In genomic region chr12:11836964-11837286, GRCh38 we compare ENCODE assay signal across 12 cellular contexts.
DNase-seq lines count a peak whose midpoint lies in the region; ATAC-seq and TF ChIP-seq lines count a peak whose summit lies in the region.
"Had no signal": no experiment of that assay in that cellular context is flagged by ENCODE, and none has a peak within 500 bp of the region (broad histone marks: within the 10 kb centered on the region; RNA-seq: fewer than 3 reads in every experiment).

No MANE protein-coding gene starts in this region.

- no peaks in the 10 kb centered on the region for H3K27me3 Mint-ChIP-seq in CD4-positive, alpha-beta memory T cell
- peaks cover 6% of the 10 kb centered on the region for H3K27me3 Mint-ChIP-seq in GM23338 (ENCODE audit: insufficient read depth, low read depth, poor library complexity)
- H3K27me3 Mint-ChIP-seq: CD8-positive, alpha-beta memory T cell had no signal

- H3K36me3 Mint-ChIP-seq in CD4-positive, alpha-beta memory T cell: peaks cover 37 to 41% of the 10 kb centered on the region in 2 donors
- peaks cover 10% of the 10 kb centered on the region for H3K36me3 Mint-ChIP-seq in GM23338 (ENCODE audit: low read depth)
- peaks cover 25 to 69% of the 10 kb centered on the region in 2 donors for H3K36me3 Mint-ChIP-seq in activated naive CD4-positive, alpha-beta T cell treated with anti-CD3 and anti-CD28 coated beads, Interleukin-2, amount 50 U/mL, for 72 hours

- H3K27ac ChIP-seq in CD4-positive, alpha-beta memory T cell (ENCODE audit: low read depth, low read length): no peak overlapping the region
- H3K27ac ChIP-seq in GM23338 (ENCODE audit: low read depth) (no peak overlapping the region), skeletal muscle tissue (ENCODE audit: low read depth, low read length) (peak overlapping the region; percentile 25)
- H3K27ac ChIP-seq: SJCRH30 had no signal

- POLR2A ChIA-PET in CD4-positive, alpha-beta memory T cell (lab: Charles Lee; ENCODE audit: partially characterized antibody): interaction anchor here (1.4 kb wide), 1 partner anchor 14 kb away, joined by 4 read pairs; no protein-coding TSS in a partner anchor

- H2AFZ ChIP-seq in GM23338: no peak overlapping the region

- no peak for ATAC-seq in GM23338
- ATAC-seq in activated naive CD4-positive, alpha-beta T cell treated with anti-CD3 and anti-CD28 coated beads, Interleukin-2, amount 50 U/mL, for 72 hours: no peak
- no peak for ATAC-seq in GM18502 (IDR thresholded peaks at IDR 0.05; ENCODE audit: poor library complexity, unreplicated experiment)
- ATAC-seq in GM19328 (IDR thresholded peaks at IDR 0.05; ENCODE audit: unreplicated experiment): no peak

- no peaks in the 10 kb centered on the region for H3K9me3 Mint-ChIP-seq in CD4-positive, alpha-beta memory T cell
- H3K9me3 Mint-ChIP-seq in GM23338: no peaks in the 10 kb centered on the region
- peaks cover 0 to 7% of the 10 kb centered on the region in 2 donors for H3K9me3 Mint-ChIP-seq in activated naive CD4-positive, alpha-beta T cell treated with anti-CD3 and anti-CD28 coated beads, Interleukin-2, amount 50 U/mL, for 72 hours
- H3K9me3 Mint-ChIP-seq: CD8-positive, alpha-beta memory T cell; WTC11 had no signal

- no peak for DNase-seq in CD4-positive, alpha-beta memory T cell
- DNase-seq in GM23338 (ENCODE audit: low spot score) (no peak), NCI-H1105 treated with DMSO at 0.1 percent for 48 hours (lab: John Stamatoyannopoulos, UW) (no peak)
- no peak for DNase-seq in activated naive CD4-positive, alpha-beta T cell treated with anti-CD3 and anti-CD28 coated beads, Interleukin-2, amount 50 U/mL, for 72 hours (ENCODE audit: low spot score in 2 of 2)
- DNase-seq: NCI-H524 treated with DMSO at 0.1 percent for 48 hours, SJCRH30 had no signal

- no peaks in the 10 kb centered on the region for H3K79me2 ChIP-seq in GM23338 (replicated peaks; ENCODE audit: insufficient read depth)

- no peak overlapping the region for H3K4me3 ChIP-seq in CD4-positive, alpha-beta memory T cell (ENCODE audit: low read length in 2 of 2)
- H3K4me3 ChIP-seq in GM23338: no peak overlapping the region
- H3K4me3 ChIP-seq in skeletal muscle tissue (ENCODE audit: low read length in 3 of 3): no peak overlapping the region
- H3K4me3 ChIP-seq: lung, SJCRH30 had no signal

- no peaks in the 10 kb centered on the region for H3K9me3 ChIP-seq in CD4-positive, alpha-beta memory T cell (ENCODE audit: control insufficient read depth in 1 of 2, low read length in 2 of 2)
- no peaks in the 10 kb centered on the region for H3K9me3 ChIP-seq in skeletal muscle tissue (ENCODE audit: control insufficient read depth in 3 of 3, low read length in 3 of 3)
- H3K9me3 ChIP-seq: SJCRH30 had no signal

- intact Hi-C loops in CD4-positive, alpha-beta memory T cell (cut with micrococcal nuclease): no loop called here

- no peaks in the 10 kb centered on the region for H3K9me2 ChIP-seq in GM23338 (ENCODE audit: insufficient read depth)

- no peak overlapping the region for H3K4me2 ChIP-seq in GM23338

- H3K4me1 Mint-ChIP-seq in CD4-positive, alpha-beta memory T cell: peaks cover 35 to 59% (median 46%) of the 10 kb centered on the region in 4 donors
- H3K4me1 Mint-ChIP-seq in GM23338: peaks cover 12% of the 10 kb centered on the region; the same call in 2 of the 3 replicates

- H3K4me1 ChIP-seq in CD4-positive, alpha-beta memory T cell (ENCODE audit: insufficient read depth, low read length): peaks cover 30% of the 10 kb centered on the region
- H3K4me1 ChIP-seq in GM23338 (ENCODE audit: insufficient read depth) (no peaks in the 10 kb centered on the region), skeletal muscle tissue (ENCODE audit: control insufficient read depth in 3 of 3, insufficient read depth in 3 of 3, low read length in 3 of 3) (peaks cover 15 to 25% (median 15%) of the 10 kb centered on the region in 3 donors)
- H3K4me1 ChIP-seq: SJCRH30 had no signal

- CTCF ChIA-PET in CD4-positive, alpha-beta memory T cell (lab: Charles Lee; ENCODE audit: partially characterized antibody): interaction anchor here (1.2 kb wide), 1 partner anchor 196 kb away, joined by 4 read pairs; no protein-coding TSS in a partner anchor

- no peaks in the 10 kb centered on the region for H3F3A ChIP-seq in GM23338 (replicated peaks; ENCODE audit: low read depth)

- H3K4me3 Mint-ChIP-seq in CD4-positive, alpha-beta memory T cell: peak overlapping the region in 1 of 8 donors; percentile 61
- no peak overlapping the region for H3K4me3 Mint-ChIP-seq in GM23338
- H3K4me3 Mint-ChIP-seq: CD8-positive, alpha-beta memory T cell; WTC11 had no signal

- H3K9ac ChIP-seq in skeletal muscle tissue (ENCODE audit: low read depth in 1 of 3, low read length in 3 of 3): no peak overlapping the region

- H3K27me3 ChIP-seq in CD4-positive, alpha-beta memory T cell (ENCODE audit: insufficient read depth, low read length): no peaks in the 10 kb centered on the region
- H3K27me3 ChIP-seq in GM23338 (ENCODE audit: insufficient read depth) (no peaks in the 10 kb centered on the region), skeletal muscle tissue (ENCODE audit: control insufficient read depth in 3 of 3, insufficient read depth in 3 of 3, low read length in 3 of 3) (no peaks in the 10 kb centered on the region)
- H3K27me3 ChIP-seq: SJCRH30 had no signal

- peak overlapping the region in 5 of 7 donors; percentile 27 to 89 (median 60) for H3K27ac Mint-ChIP-seq in CD4-positive, alpha-beta memory T cell
- 0 out of 2 replicates have a peak overlapping the region, but pooled peaks have one; percentile 13 for H3K27ac Mint-ChIP-seq in GM23338
- H3K27ac Mint-ChIP-seq in activated naive CD4-positive, alpha-beta T cell treated with anti-CD3 and anti-CD28 coated beads, Interleukin-2, amount 50 U/mL, for 72 hours: peak overlapping the region; percentile 79 to 95

- H4K20me1 ChIP-seq in GM23338 (replicated peaks; ENCODE audit: insufficient read depth): no peaks in the 10 kb centered on the region; the same call in 1 of the 2 replicates

- no peak for TF ChIP-seq CTCF in GM23338 (conservative IDR thresholded peaks at IDR 0.05; ENCODE audit: low read depth in 2 of 2)

- peaks cover 13% of the 10 kb centered on the region for H3K36me3 ChIP-seq in CD4-positive, alpha-beta memory T cell (ENCODE audit: insufficient read depth, low read length)
- H3K36me3 ChIP-seq in GM23338 (ENCODE audit: insufficient read depth): no peaks in the 10 kb centered on the region; the same call in 1 of the 2 replicates
- peaks cover 0 to 7% (median 2%) of the 10 kb centered on the region in 3 donors for H3K36me3 ChIP-seq in skeletal muscle tissue (ENCODE audit: control insufficient read depth in 3 of 3, insufficient read depth in 3 of 3, low read length in 3 of 3)
- H3K36me3 ChIP-seq: SJCRH30 had no signal

TF ChIP-seq in GM23338, 12 proteins besides CTCF, POLR2A, EP300 and RAD21 (continues in another document):
- TF ChIP-seq REST (IDR thresholded peaks at IDR 0.05; ENCODE audit: unreplicated experiment) (no peak), POLR2AphosphoS5 (IDR thresholded peaks at IDR 0.05; ENCODE audit: low read depth) (no peak), ETS1 (IDR thresholded peaks at IDR 0.05) (no peak), NANOG (IDR thresholded peaks at IDR 0.05; ENCODE audit: borderline replicate concordance) (no peak), STAT1 (IDR thresholded peaks at IDR 0.05; ENCODE audit: unreplicated experiment) (no peak)

Comparison
In these comparisons a context has a peak if more than half of its experiments do, and no peak if none do; other contexts are left out.
1. H3K27ac Mint-ChIP-seq: peak in every context shown above with its lines; median percentile 87 in activated naive CD4-positive, alpha-beta T cell treated with anti-CD3 and anti-CD28 coated beads, Interleukin-2, amount 50 U/mL, for 72 hours; 60 in CD4-positive, alpha-beta memory T cell; 13 in GM23338.